In the genomic region with DNA sequence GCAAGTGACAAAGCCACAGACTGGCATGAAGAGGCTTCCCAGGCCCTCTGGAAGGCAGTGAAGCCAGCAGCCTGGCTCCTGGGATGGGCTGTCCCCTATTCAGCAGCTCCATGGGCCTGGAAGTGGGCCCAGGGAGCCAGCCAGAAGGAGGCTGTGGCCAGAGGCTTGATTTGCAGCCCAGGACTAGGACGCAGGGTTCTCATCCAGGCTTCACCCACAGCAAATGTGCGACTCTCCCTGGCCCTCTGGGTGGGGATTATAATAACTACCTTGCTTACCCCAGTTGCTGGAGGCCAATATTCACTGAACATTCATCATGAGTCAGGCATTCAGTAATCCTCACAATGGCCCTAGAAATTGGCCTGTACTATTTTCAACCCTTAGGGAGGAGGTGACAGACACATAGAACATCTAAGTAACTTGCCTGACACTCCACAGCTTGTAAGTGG, we compare ENCODE assay signal across 12 cellular contexts. TPM values are rescaled to one million over a fixed set of nuclear protein-coding genes. Genes with fewer than 3 reads are reported as not detected.
DNase-seq lines count a peak whose midpoint lies in the region; ATAC-seq and TF ChIP-seq lines count a peak whose summit lies in the region.
"Had no signal": no experiment of that assay in that cellular context is flagged by ENCODE, and none has a peak within 500 bp of the region (broad histone marks: within the 10 kb centered on the region; RNA-seq: fewer than 3 reads in every experiment).

No MANE protein-coding gene starts in this region.

- no peaks in the 10 kb centered on the region for H3K79me2 ChIP-seq in SU-DHL-6 (ENCODE audit: insufficient read depth, low read length)

- peak; percentile 22 to 95 (median 73) for ATAC-seq in heart right ventricle
- no peak for ATAC-seq in thoracic aorta (ENCODE audit: insufficient number of reproducible peaks, low FRiP score, low read depth)
- ATAC-seq in HG02885 (IDR thresholded peaks at IDR 0.05; ENCODE audit: poor library complexity, unreplicated experiment): no peak
- ATAC-seq: upper lobe of right lung had no signal

- H3K4me2 ChIP-seq in SU-DHL-6 (ENCODE audit: low read depth, low read length, poor library complexity, severe bottlenecking): peak overlapping the region; percentile 53

- no peak overlapping the region for H3K27ac Mint-ChIP-seq in MCF 10A (ENCODE audit: low read depth, unreplicated experiment)
- no peak overlapping the region for H3K27ac Mint-ChIP-seq in activated T-helper 2 cell treated with anti-CD3 and anti-CD28 coated beads, Interferon-gamma antibody, Interleukin-2, Interleukin-4, amounts not matched to agents 10 μg/mL and 5 μg/mL and 100 μg/mL, durations not matched to agents 14 hours and 24 hours and 36 hours

- H3K9me3 ChIP-seq in breast epithelium (no peaks in the 10 kb centered on the region), SU-DHL-6 (ENCODE audit: insufficient read depth, low read length) (no peaks in the 10 kb centered on the region), heart right ventricle (no peaks in the 10 kb centered on the region), thoracic aorta (no peaks in the 10 kb centered on the region)
- H3K9me3 ChIP-seq: adrenal gland, upper lobe of right lung had no signal

- peaks cover 55% of the 10 kb centered on the region for H3F3A ChIP-seq in SU-DHL-6 (ENCODE audit: insufficient read depth)

- H3K4me1 ChIP-seq in breast epithelium: no peaks in the 10 kb centered on the region
- peaks cover 0 to 27% (median 8%) of the 10 kb centered on the region in 9 donors for H3K4me1 ChIP-seq in heart right ventricle
- H3K4me1 ChIP-seq in thoracic aorta (ENCODE audit: control insufficient read depth in 1 of 2, low read depth in 2 of 2): peaks cover 5 to 20% of the 10 kb centered on the region in 2 donors

- BruUV-seq in MCF 10A (replicated peaks; lab: Mats Ljungman, UMichigan): no TSS peak

- intact Hi-C loops in MCF 10A (cut with micrococcal nuclease): no loop called here
- intact Hi-C loops in breast epithelium (cut with DNase I; ENCODE audit: low total_unique reads): no loop called here
- intact Hi-C loops in heart right ventricle (cut with DNase I): loop anchor here in 3 of 10 donors (5.0 kb wide), 3 partner anchors 39 to 364 kb away; partner anchors contain the start of gene BMF (in 1 of the 3)
- intact Hi-C loops in activated T-helper 2 cell treated with anti-CD3 and anti-CD28 coated beads, Interferon-gamma antibody, Interleukin-2, Interleukin-4, amounts not matched to agents 10 μg/mL and 5 μg/mL and 100 μg/mL, durations not matched to agents 14 hours and 24 hours and 36 hours (cut with micrococcal nuclease): loop anchor here (1.0 to 2.0 kb wide), 2 partner anchors 15 to 45 kb away; partner anchors contain the start of gene BMF

- H3K4me1 Mint-ChIP-seq in MCF 10A (ENCODE audit: insufficient read depth, unreplicated experiment): peaks cover 3% of the 10 kb centered on the region
- peaks cover 20% of the 10 kb centered on the region for H3K4me1 Mint-ChIP-seq in activated T-helper 2 cell treated with anti-CD3 and anti-CD28 coated beads, Interferon-gamma antibody, Interleukin-2, Interleukin-4, amounts not matched to agents 10 μg/mL and 5 μg/mL and 100 μg/mL, durations not matched to agents 14 hours and 24 hours and 36 hours (ENCODE audit: low read depth)

- WGBS in heart right ventricle, 2 donors: 76 to 87% methylated on average over 2 of the region's 2 CpGs

- H3K27me3 Mint-ChIP-seq in MCF 10A (ENCODE audit: insufficient read depth, unreplicated experiment): no peaks in the 10 kb centered on the region
- no peaks in the 10 kb centered on the region for H3K27me3 Mint-ChIP-seq in activated T-helper 2 cell treated with anti-CD3 and anti-CD28 coated beads, Interferon-gamma antibody, Interleukin-2, Interleukin-4, amounts not matched to agents 10 μg/mL and 5 μg/mL and 100 μg/mL, durations not matched to agents 14 hours and 24 hours and 36 hours (ENCODE audit: low read depth)
- H3K27me3 Mint-ChIP-seq: IgD-negative memory B cell had no signal

- peak overlapping the region; percentile 55 for H3K9ac ChIP-seq in SU-DHL-6 (ENCODE audit: low read length)

- H3K27ac ChIP-seq in breast epithelium: no peak overlapping the region
- peak overlapping the region; percentile 90 for H3K27ac ChIP-seq in SU-DHL-6 (ENCODE audit: low read depth, low read length)
- H3K27ac ChIP-seq in heart right ventricle: peak overlapping the region in 2 of 10 donors; percentile 29 to 39
- H3K27ac ChIP-seq in thoracic aorta: peak overlapping the region; percentile 60 to 63
- H3K27ac ChIP-seq: adrenal gland, upper lobe of right lung had no signal

- H2AFZ ChIP-seq in SU-DHL-6 (ENCODE audit: low read depth, low read length, severe bottlenecking): no peak overlapping the region

- H3K9me3 Mint-ChIP-seq in MCF 10A (ENCODE audit: unreplicated experiment): no peaks in the 10 kb centered on the region
- H3K9me3 Mint-ChIP-seq in activated T-helper 2 cell treated with anti-CD3 and anti-CD28 coated beads, Interferon-gamma antibody, Interleukin-2, Interleukin-4, amounts not matched to agents 10 μg/mL and 5 μg/mL and 100 μg/mL, durations not matched to agents 14 hours and 24 hours and 36 hours: no peaks in the 10 kb centered on the region
- H3K9me3 Mint-ChIP-seq: IgD-negative memory B cell had no signal

- peaks cover under 1% of the 10 kb centered on the region for H3K36me3 Mint-ChIP-seq in MCF 10A (ENCODE audit: insufficient read depth, unreplicated experiment)
- H3K36me3 Mint-ChIP-seq in activated T-helper 2 cell treated with anti-CD3 and anti-CD28 coated beads, Interferon-gamma antibody, Interleukin-2, Interleukin-4, amounts not matched to agents 10 μg/mL and 5 μg/mL and 100 μg/mL, durations not matched to agents 14 hours and 24 hours and 36 hours (ENCODE audit: low read depth): peaks cover 5% of the 10 kb centered on the region
- H3K36me3 Mint-ChIP-seq: IgD-negative memory B cell had no signal

- H3K27me3 ChIP-seq in breast epithelium (no peaks in the 10 kb centered on the region), SU-DHL-6 (ENCODE audit: low read length) (no peaks in the 10 kb centered on the region), heart right ventricle (no peaks in the 10 kb centered on the region), thoracic aorta (replicated peaks; ENCODE audit: insufficient read depth) (no peaks in the 10 kb centered on the region)
- H3K27me3 ChIP-seq: adrenal gland, upper lobe of right lung had no signal

- no peak overlapping the region for H3K4me3 Mint-ChIP-seq in MCF 10A (ENCODE audit: unreplicated experiment)
- H3K4me3 Mint-ChIP-seq in activated T-helper 2 cell treated with anti-CD3 and anti-CD28 coated beads, Interferon-gamma antibody, Interleukin-2, Interleukin-4, amounts not matched to agents 10 μg/mL and 5 μg/mL and 100 μg/mL, durations not matched to agents 14 hours and 24 hours and 36 hours (ENCODE audit: low read depth): no peak overlapping the region

- H3K36me3 ChIP-seq in breast epithelium: no peaks in the 10 kb centered on the region
- no peaks in the 10 kb centered on the region for H3K36me3 ChIP-seq in SU-DHL-6 (ENCODE audit: low read length)
- peaks cover 0 to 23% (median 0%) of the 10 kb centered on the region in 9 donors for H3K36me3 ChIP-seq in heart right ventricle
- H3K36me3 ChIP-seq in thoracic aorta: no peaks in the 10 kb centered on the region
- H3K36me3 ChIP-seq: adrenal gland, upper lobe of right lung had no signal

- CTCF ChIA-PET in MCF 10A (lab: Yijun Ruan, JAX): interaction anchor here (0.9 to 2.4 kb wide), 2 partner anchors 40 to 46 kb away, joined by 3 to 17 read pairs; no protein-coding TSS in a partner anchor

- H3K4me3 ChIP-seq in breast epithelium: no peak overlapping the region
- no peak overlapping the region for H3K4me3 ChIP-seq in SU-DHL-6 (ENCODE audit: insufficient read depth, low read length, poor library complexity, severe bottlenecking)
- no peak overlapping the region for H3K4me3 ChIP-seq in heart right ventricle
- no peak overlapping the region for H3K4me3 ChIP-seq in thoracic aorta
- H3K4me3 ChIP-seq: adrenal gland, upper lobe of right lung had no signal

- TF ChIP-seq POLR2A in breast epithelium (IDR thresholded peaks at IDR 0.05): no peak

- H3K9me2 ChIP-seq in SU-DHL-6 (replicated peaks; ENCODE audit: insufficient read depth, low read length): no peaks in the 10 kb centered on the region

- no peaks in the 10 kb centered on the region for H4K20me1 ChIP-seq in SU-DHL-6 (ENCODE audit: low read depth, low read length)

- POLR2A ChIA-PET in MCF 10A (lab: Yijun Ruan, JAX): interaction anchor here (0.6 to 0.9 kb wide), 2 partner anchors 10 to 47 kb away, joined by 3 read pairs; no protein-coding TSS in a partner anchor

- peak; percentile 91 for DNase-seq in MCF 10A (ENCODE audit: unreplicated experiment)
- DNase-seq in breast epithelium (ENCODE audit: low spot score in 2 of 2): no peak
- DNase-seq in heart right ventricle: peak in 1 of 2 donors; percentile 48
- DNase-seq in thoracic aorta (ENCODE audit: low spot score): no peak
- no peak for DNase-seq in NCI-H526 (lab: John Stamatoyannopoulos, UW)
- no peak for DNase-seq in activated T-helper 2 cell treated with anti-CD3 and anti-CD28 coated beads, Interferon-gamma antibody, Interleukin-2, Interleukin-4, amounts not matched to agents 10 μg/mL and 5 μg/mL and 100 μg/mL, durations not matched to agents 14 hours and 24 hours and 36 hours (ENCODE audit: low spot score)
- DNase-seq: adrenal gland, DMS79 treated with DMSO at 0.1 percent for 48 hours, upper lobe of right lung had no signal

- TF ChIP-seq CTCF in MCF 10A (IDR thresholded peaks at IDR 0.05; ENCODE audit: unreplicated experiment) (no peak), breast epithelium (IDR thresholded peaks at IDR 0.05) (no peak), SU-DHL-6 (IDR thresholded peaks at IDR 0.05; ENCODE audit: insufficient read depth, low read length, poor library complexity, severe bottlenecking) (no peak), heart right ventricle (IDR thresholded peaks at IDR 0.05) (no peak), thoracic aorta (IDR thresholded peaks at IDR 0.05) (no peak)

RNA-seq across cellular contexts. Expression of gene SRP14, which starts 24.6 kb away (rescaled TPM):
- total RNA-seq in MCF 10A (2022): 165 and 203 TPM in 2 replicates
- 100 to 1,000 TPM; 279 to 310 (median 299) TPM for total RNA-seq in breast epithelium
- 100 to 1,000 TPM; 189 to 290 (median 210) TPM for total RNA-seq in heart right ventricle
- polyA plus RNA-seq in heart right ventricle: 100 to 1,000 TPM; 395 to 699 TPM
- 100 to 1,000 TPM; 179 to 219 TPM for total RNA-seq in thoracic aorta
- 160 and 167 TPM in 2 replicates for total RNA-seq in activated T-helper 2 cell treated with anti-CD3 and anti-CD28 coated beads, Interferon-gamma antibody, Interleukin-2, Interleukin-4, amounts not matched to agents 10 μg/mL and 5 μg/mL and 100 μg/mL, durations not matched to agents 14 hours and 24 hours and 36 hours

RNA-seq across cellular contexts. Expression of gene BMF, which starts 45.1 kb away (rescaled TPM):
- total RNA-seq in MCF 10A (2022): 0.17 TPM in 1 of 2 replicates, not detected in the other
- 10 to 100 TPM in 1 of 3 donors, 1 to 10 TPM in 2; 8.2 to 24.4 (median 9.3) TPM for total RNA-seq in breast epithelium
- total RNA-seq in heart right ventricle: 10 to 100 TPM in 1 of 10 donors, 1 to 10 TPM in 8, under 1 TPM in 1; 0.92 to 10.2 (median 3.0) TPM
- 1 to 10 TPM; 2.1 to 4.6 TPM for polyA plus RNA-seq in heart right ventricle
- total RNA-seq in thoracic aorta: 10 to 100 TPM; 13.1 to 32.5 TPM
- 16.1 and 17.9 TPM in 2 replicates for total RNA-seq in activated T-helper 2 cell treated with anti-CD3 and anti-CD28 coated beads, Interferon-gamma antibody, Interleukin-2, Interleukin-4, amounts not matched to agents 10 μg/mL and 5 μg/mL and 100 μg/mL, durations not matched to agents 14 hours and 24 hours and 36 hours

Comparison
In these comparisons a context has a peak if more than half of its experiments do, and no peak if none do; other contexts are left out.
1. H3K27ac ChIP-seq: peak in SU-DHL-6 (single experiment) and thoracic aorta (2 of 2); none in breast epithelium (0 of 2).
2. ATAC-seq: peak in heart right ventricle (8 of 8); none in thoracic aorta (single experiment) and HG02885 (single experiment).